In the genomic region with DNA sequence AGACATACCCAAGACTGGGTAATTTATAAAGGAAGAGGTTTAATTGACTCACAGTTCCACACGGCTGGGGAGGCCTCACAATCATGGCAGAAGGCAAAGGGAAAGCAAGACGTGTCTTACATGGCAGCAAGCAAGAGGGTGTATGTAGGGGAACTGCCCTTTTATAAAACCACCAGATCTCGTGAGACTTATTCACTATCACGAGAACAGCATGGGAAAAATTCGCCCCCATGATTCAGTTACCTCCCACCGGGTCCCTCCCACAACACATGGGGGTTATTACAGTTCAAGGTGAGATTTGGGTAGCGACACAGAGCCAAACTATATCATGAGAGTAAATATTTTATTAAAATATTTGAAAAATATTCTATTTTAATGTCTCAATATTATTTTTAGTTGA, we compare ENCODE assay signal across 15 cellular contexts. TPM values are rescaled to one million over a fixed set of nuclear protein-coding genes. Genes with fewer than 3 reads are reported as not detected.
"Had no signal": no experiment of that assay in that cellular context is flagged by ENCODE, and none has a peak within 500 bp of the region (broad histone marks: within the 10 kb centered on the region; RNA-seq: fewer than 3 reads in every experiment).

No MANE protein-coding gene starts in this region.

RNA-seq across cellular contexts. Expression of gene SERPINA10, which starts 24.5 kb away (rescaled TPM):
- total RNA-seq: naive thymus-derived CD4-positive, alpha-beta T cell; natural killer cell; occipital lobe; osteoblast; posterior vena cava; prostate gland; pulmonary artery endothelial cell; right atrium auricular region; sciatic nerve; smooth muscle cell; spleen; testis; upper lobe of right lung; urinary bladder; uterus had no signal

RNA-seq across cellular contexts. Expression of gene SERPINA6, which starts 54.6 kb away (rescaled TPM):
- total RNA-seq: naive thymus-derived CD4-positive, alpha-beta T cell; natural killer cell; occipital lobe; osteoblast; posterior vena cava; prostate gland; pulmonary artery endothelial cell; right atrium auricular region; sciatic nerve; smooth muscle cell; spleen; testis; upper lobe of right lung; urinary bladder had no signal
